1 cellular context compared by ENCODE assay signal in the genomic region with DNA sequence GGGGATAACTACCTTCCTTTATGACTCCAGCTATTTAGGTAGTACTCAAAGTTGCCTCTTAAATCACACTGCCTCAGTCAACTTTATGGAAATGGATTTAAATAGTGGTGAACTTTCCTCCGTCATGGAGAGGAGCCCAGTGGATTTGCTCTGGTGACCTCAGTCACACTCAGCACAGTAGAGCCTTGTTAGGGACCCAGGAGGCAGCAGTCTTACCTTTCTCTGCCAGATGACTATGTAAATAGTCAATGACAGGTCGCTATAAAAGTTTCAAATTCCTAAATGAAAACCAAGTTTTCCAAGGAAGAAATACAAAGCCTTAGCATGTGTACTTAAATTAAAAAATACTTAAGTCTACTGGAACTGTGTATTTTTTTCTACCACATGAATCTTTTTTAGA.
TF ChIP-seq lines count a peak whose summit lies in the region.

No MANE protein-coding gene starts in this region.

TF ChIP-seq in HepG2, 621 proteins besides CTCF, POLR2A, EP300 and RAD21 (continued from another document and continues in another):
- TF ChIP-seq, protein P1, sequence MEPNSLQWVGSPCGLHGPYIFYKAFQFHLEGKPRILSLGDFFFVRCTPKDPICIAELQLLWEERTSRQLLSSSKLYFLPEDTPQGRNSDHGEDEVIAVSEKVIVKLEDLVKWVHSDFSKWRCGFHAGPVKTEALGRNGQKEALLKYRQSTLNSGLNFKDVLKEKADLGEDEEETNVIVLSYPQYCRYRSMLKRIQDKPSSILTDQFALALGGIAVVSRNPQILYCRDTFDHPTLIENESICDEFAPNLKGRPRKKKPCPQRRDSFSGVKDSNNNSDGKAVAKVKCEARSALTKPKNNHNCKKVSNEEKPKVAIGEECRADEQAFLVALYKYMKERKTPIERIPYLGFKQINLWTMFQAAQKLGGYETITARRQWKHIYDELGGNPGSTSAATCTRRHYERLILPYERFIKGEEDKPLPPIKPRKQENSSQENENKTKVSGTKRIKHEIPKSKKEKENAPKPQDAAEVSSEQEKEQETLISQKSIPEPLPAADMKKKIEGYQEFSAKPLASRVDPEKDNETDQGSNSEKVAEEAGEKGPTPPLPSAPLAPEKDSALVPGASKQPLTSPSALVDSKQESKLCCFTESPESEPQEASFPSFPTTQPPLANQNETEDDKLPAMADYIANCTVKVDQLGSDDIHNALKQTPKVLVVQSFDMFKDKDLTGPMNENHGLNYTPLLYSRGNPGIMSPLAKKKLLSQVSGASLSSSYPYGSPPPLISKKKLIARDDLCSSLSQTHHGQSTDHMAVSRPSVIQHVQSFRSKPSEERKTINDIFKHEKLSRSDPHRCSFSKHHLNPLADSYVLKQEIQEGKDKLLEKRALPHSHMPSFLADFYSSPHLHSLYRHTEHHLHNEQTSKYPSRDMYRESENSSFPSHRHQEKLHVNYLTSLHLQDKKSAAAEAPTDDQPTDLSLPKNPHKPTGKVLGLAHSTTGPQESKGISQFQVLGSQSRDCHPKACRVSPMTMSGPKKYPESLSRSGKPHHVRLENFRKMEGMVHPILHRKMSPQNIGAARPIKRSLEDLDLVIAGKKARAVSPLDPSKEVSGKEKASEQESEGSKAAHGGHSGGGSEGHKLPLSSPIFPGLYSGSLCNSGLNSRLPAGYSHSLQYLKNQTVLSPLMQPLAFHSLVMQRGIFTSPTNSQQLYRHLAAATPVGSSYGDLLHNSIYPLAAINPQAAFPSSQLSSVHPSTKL (CRISPR knock-in tag; IDR thresholded peaks at IDR 0.05) = peak; percentile 73
- TF ChIP-seq ELF3 (CRISPR knock-in tag; IDR thresholded peaks at IDR 0.05) = peak; percentile 40; the same call in 1 of the 2 replicates
- TF ChIP-seq ZNF367 (CRISPR knock-in tag; IDR thresholded peaks at IDR 0.05; ENCODE audit: borderline replicate concordance) = no peak
- TF ChIP-seq ZSCAN30 (CRISPR knock-in tag; IDR thresholded peaks at IDR 0.05) = no peak
- TF ChIP-seq ZNF773 (CRISPR knock-in tag; IDR thresholded peaks at IDR 0.05; ENCODE audit: borderline replicate concordance) = no peak
- peak; percentile 76; the same call in 1 of the 2 replicates for TF ChIP-seq EHMT2 (IDR thresholded peaks at IDR 0.05; ENCODE audit: borderline replicate concordance, low read depth, low read length)
- TF ChIP-seq MXD4 (CRISPR knock-in tag; IDR thresholded peaks at IDR 0.05) = no peak
- TF ChIP-seq, protein P2, sequence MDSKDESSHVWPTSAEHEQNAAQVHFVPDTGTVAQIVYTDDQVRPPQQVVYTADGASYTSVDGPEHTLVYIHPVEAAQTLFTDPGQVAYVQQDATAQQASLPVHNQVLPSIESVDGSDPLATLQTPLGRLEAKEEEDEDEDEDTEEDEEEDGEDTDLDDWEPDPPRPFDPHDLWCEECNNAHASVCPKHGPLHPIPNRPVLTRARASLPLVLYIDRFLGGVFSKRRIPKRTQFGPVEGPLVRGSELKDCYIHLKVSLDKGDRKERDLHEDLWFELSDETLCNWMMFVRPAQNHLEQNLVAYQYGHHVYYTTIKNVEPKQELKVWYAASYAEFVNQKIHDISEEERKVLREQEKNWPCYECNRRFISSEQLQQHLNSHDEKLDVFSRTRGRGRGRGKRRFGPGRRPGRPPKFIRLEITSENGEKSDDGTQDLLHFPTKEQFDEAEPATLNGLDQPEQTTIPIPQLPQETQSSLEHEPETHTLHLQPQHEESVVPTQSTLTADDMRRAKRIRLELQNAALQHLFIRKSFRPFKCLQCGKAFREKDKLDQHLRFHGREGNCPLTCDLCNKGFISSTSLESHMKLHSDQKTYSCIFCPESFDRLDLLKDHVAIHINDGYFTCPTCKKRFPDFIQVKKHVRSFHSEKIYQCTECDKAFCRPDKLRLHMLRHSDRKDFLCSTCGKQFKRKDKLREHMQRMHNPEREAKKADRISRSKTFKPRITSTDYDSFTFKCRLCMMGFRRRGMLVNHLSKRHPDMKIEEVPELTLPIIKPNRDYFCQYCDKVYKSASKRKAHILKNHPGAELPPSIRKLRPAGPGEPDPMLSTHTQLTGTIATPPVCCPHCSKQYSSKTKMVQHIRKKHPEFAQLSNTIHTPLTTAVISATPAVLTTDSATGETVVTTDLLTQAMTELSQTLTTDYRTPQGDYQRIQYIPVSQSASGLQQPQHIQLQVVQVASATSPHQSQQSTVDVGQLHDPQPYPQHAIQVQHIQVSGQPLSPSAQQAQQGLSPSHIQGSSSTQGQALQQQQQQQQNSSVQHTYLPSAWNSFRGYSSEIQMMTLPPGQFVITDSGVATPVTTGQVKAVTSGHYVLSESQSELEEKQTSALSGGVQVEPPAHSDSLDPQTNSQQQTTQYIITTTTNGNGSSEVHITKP (CRISPR knock-in tag; IDR thresholded peaks at IDR 0.05; ENCODE audit: low read depth) = no peak
- TF ChIP-seq KDM5B (CRISPR knock-in tag; IDR thresholded peaks at IDR 0.05; ENCODE audit: borderline replicate concordance) = no peak
- no peak for TF ChIP-seq ZNF615 (CRISPR knock-in tag; IDR thresholded peaks at IDR 0.05; ENCODE audit: borderline replicate concordance)
- no peak for TF ChIP-seq POLR2AphosphoS5 (IDR thresholded peaks at IDR 0.05; ENCODE audit: low read depth, low read length)
- peak; percentile 50; the same call in 1 of the 2 replicates for TF ChIP-seq FOSL2 (CRISPR knock-in tag; IDR thresholded peaks at IDR 0.05)
- TF ChIP-seq ZNF292 (CRISPR knock-in tag; IDR thresholded peaks at IDR 0.05; ENCODE audit: borderline replicate concordance, low read depth) = no peak
- no peak for TF ChIP-seq ZFYVE20 (CRISPR knock-in tag; IDR thresholded peaks at IDR 0.05; ENCODE audit: borderline replicate concordance, low read depth)
- TF ChIP-seq TGIF2 (CRISPR knock-in tag; IDR thresholded peaks at IDR 0.05) = no peak
- no peak for TF ChIP-seq SIN3B (IDR thresholded peaks at IDR 0.05; ENCODE audit: low read length)
- no peak for TF ChIP-seq MAF1 (CRISPR knock-in tag; IDR thresholded peaks at IDR 0.05; ENCODE audit: borderline replicate concordance)
- no peak for TF ChIP-seq ZNF547 (CRISPR knock-in tag; IDR thresholded peaks at IDR 0.05)
- TF ChIP-seq RARA (CRISPR knock-in tag; IDR thresholded peaks at IDR 0.05) = peak; percentile 58; the same call in 1 of the 2 replicates
- TF ChIP-seq MED1 (CRISPR knock-in tag; IDR thresholded peaks at IDR 0.05) = peak; percentile 59
- no peak for TF ChIP-seq RFX3 (CRISPR knock-in tag; IDR thresholded peaks at IDR 0.05)
- peak; percentile 29; the same call in 1 of the 2 replicates for TF ChIP-seq HOXA3 (CRISPR knock-in tag; IDR thresholded peaks at IDR 0.05)
- TF ChIP-seq PRMT3 (CRISPR knock-in tag; IDR thresholded peaks at IDR 0.05; ENCODE audit: borderline replicate concordance, low read depth) = no peak
- TF ChIP-seq SNAI1 (CRISPR knock-in tag; IDR thresholded peaks at IDR 0.05; ENCODE audit: borderline replicate concordance) = no peak
- 0 out of 4 replicates have a peak, but pooled peaks of 1 of the 2 experiments have one; percentile 29 for TF ChIP-seq KLF16 (CRISPR knock-in tag; IDR thresholded peaks at IDR 0.05)
- TF ChIP-seq, protein P3, sequence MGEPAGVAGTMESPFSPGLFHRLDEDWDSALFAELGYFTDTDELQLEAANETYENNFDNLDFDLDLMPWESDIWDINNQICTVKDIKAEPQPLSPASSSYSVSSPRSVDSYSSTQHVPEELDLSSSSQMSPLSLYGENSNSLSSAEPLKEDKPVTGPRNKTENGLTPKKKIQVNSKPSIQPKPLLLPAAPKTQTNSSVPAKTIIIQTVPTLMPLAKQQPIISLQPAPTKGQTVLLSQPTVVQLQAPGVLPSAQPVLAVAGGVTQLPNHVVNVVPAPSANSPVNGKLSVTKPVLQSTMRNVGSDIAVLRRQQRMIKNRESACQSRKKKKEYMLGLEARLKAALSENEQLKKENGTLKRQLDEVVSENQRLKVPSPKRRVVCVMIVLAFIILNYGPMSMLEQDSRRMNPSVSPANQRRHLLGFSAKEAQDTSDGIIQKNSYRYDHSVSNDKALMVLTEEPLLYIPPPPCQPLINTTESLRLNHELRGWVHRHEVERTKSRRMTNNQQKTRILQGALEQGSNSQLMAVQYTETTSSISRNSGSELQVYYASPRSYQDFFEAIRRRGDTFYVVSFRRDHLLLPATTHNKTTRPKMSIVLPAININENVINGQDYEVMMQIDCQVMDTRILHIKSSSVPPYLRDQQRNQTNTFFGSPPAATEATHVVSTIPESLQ (CRISPR knock-in tag; conservative IDR thresholded peaks at IDR 0.05) = no peak
- TF ChIP-seq, protein P4, sequence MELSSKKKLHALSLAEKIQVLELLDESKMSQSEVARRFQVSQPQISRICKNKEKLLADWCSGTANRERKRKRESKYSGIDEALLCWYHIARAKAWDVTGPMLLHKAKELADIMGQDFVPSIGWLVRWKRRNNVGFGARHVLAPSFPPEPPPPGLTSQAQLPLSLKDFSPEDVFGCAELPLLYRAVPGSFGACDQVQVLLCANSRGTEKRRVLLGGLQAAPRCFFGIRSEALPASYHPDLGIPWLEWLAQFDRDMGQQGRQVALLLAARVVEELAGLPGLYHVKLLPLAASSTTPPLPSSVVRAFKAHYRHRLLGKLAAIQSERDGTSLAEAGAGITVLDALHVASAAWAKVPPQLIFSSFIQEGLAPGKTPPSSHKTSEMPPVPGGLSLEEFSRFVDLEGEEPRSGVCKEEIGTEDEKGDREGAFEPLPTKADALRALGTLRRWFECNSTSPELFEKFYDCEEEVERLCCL (CRISPR knock-in tag; IDR thresholded peaks at IDR 0.05; ENCODE audit: borderline replicate concordance) = no peak
- TF ChIP-seq, protein P5, sequence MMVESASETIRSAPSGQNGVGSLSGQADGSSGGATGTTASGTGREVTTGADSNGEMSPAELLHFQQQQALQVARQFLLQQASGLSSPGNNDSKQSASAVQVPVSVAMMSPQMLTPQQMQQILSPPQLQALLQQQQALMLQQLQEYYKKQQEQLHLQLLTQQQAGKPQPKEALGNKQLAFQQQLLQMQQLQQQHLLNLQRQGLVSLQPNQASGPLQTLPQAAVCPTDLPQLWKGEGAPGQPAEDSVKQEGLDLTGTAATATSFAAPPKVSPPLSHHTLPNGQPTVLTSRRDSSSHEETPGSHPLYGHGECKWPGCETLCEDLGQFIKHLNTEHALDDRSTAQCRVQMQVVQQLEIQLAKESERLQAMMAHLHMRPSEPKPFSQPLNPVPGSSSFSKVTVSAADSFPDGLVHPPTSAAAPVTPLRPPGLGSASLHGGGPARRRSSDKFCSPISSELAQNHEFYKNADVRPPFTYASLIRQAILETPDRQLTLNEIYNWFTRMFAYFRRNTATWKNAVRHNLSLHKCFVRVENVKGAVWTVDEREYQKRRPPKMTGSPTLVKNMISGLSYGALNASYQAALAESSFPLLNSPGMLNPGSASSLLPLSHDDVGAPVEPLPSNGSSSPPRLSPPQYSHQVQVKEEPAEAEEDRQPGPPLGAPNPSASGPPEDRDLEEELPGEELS (CRISPR knock-in tag; IDR thresholded peaks at IDR 0.05) = 0 out of 2 replicates have a peak, but pooled peaks have one; percentile 40
- TF ChIP-seq FOSL1 (CRISPR knock-in tag; IDR thresholded peaks at IDR 0.05; ENCODE audit: borderline replicate concordance) = no peak
- TF ChIP-seq PHF21A (CRISPR knock-in tag; IDR thresholded peaks at IDR 0.05) = peak; percentile 57; the same call in 1 of the 2 replicates
- TF ChIP-seq ZNF530 (CRISPR knock-in tag; IDR thresholded peaks at IDR 0.05; ENCODE audit: low read depth) = no peak
- TF ChIP-seq, protein P6, sequence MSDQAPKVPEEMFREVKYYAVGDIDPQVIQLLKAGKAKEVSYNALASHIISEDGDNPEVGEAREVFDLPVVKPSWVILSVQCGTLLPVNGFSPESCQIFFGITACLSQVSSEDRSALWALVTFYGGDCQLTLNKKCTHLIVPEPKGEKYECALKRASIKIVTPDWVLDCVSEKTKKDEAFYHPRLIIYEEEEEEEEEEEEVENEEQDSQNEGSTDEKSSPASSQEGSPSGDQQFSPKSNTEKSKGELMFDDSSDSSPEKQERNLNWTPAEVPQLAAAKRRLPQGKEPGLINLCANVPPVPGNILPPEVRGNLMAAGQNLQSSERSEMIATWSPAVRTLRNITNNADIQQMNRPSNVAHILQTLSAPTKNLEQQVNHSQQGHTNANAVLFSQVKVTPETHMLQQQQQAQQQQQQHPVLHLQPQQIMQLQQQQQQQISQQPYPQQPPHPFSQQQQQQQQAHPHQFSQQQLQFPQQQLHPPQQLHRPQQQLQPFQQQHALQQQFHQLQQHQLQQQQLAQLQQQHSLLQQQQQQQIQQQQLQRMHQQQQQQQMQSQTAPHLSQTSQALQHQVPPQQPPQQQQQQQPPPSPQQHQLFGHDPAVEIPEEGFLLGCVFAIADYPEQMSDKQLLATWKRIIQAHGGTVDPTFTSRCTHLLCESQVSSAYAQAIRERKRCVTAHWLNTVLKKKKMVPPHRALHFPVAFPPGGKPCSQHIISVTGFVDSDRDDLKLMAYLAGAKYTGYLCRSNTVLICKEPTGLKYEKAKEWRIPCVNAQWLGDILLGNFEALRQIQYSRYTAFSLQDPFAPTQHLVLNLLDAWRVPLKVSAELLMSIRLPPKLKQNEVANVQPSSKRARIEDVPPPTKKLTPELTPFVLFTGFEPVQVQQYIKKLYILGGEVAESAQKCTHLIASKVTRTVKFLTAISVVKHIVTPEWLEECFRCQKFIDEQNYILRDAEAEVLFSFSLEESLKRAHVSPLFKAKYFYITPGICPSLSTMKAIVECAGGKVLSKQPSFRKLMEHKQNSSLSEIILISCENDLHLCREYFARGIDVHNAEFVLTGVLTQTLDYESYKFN (CRISPR knock-in tag; conservative IDR thresholded peaks at IDR 0.05) = peak; percentile 57
- TF ChIP-seq ARNT2 (CRISPR knock-in tag; IDR thresholded peaks at IDR 0.05; ENCODE audit: low read depth) = no peak
- no peak for TF ChIP-seq ZNF614 (CRISPR knock-in tag; IDR thresholded peaks at IDR 0.05; ENCODE audit: borderline replicate concordance)
- no peak for TF ChIP-seq ADNP (CRISPR knock-in tag; IDR thresholded peaks at IDR 0.05)
- no peak for TF ChIP-seq ZNF562 (CRISPR knock-in tag; IDR thresholded peaks at IDR 0.05; ENCODE audit: borderline replicate concordance)
- TF ChIP-seq, protein P7, sequence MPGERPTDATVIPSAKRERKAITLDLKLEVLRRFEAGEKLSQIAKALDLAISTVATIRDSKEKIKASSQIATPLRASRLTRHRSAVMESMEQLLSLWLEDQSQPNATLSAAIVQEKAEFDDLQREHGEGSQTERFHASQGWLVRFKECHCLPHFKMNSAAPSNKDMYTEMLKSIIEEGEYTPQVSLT (CRISPR knock-in tag; IDR thresholded peaks at IDR 0.05; ENCODE audit: borderline replicate concordance, low read depth) = no peak
- no peak for TF ChIP-seq ZC3H13 (CRISPR knock-in tag; IDR thresholded peaks at IDR 0.05)
- TF ChIP-seq ZNF256 (CRISPR knock-in tag; conservative IDR thresholded peaks at IDR 0.05) = no peak
- TF ChIP-seq, protein P8, sequence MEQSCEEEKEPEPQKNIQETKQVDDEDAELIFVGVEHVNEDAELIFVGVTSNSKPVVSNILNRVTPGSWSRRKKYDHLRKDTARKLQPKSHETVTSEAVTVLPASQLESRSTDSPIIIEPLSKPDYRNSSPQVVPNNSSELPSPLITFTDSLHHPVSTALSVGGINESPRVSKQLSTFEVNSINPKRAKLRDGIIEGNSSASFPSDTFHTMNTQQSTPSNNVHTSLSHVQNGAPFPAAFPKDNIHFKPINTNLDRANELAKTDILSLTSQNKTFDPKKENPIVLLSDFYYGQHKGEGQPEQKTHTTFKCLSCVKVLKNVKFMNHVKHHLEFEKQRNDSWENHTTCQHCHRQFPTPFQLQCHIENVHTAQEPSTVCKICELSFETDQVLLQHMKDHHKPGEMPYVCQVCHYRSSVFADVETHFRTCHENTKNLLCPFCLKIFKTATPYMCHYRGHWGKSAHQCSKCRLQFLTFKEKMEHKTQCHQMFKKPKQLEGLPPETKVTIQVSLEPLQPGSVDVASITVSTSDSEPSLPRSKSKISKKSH (CRISPR knock-in tag; IDR thresholded peaks at IDR 0.05; ENCODE audit: borderline replicate concordance) = no peak
- no peak for TF ChIP-seq SMARCC2 (IDR thresholded peaks at IDR 0.05)
- TF ChIP-seq ZNF558 (CRISPR knock-in tag; IDR thresholded peaks at IDR 0.05; ENCODE audit: borderline replicate concordance) = no peak
